Comparison of ENCODE assay signal across 1 cellular context in genomic region chr14:91363776-91364523, GRCh38.
TF ChIP-seq lines count a peak whose summit lies in the region.

No MANE protein-coding gene starts in this region.

TF ChIP-seq in GM12878, 131 proteins besides CTCF, POLR2A, EP300 and RAD21 (continued from another document):
- no peak for TF ChIP-seq ELK1 (IDR thresholded peaks at IDR 0.05; ENCODE audit: low read depth, low read length)
- TF ChIP-seq RAD51 (IDR thresholded peaks at IDR 0.05), result peak; percentile 82
- TF ChIP-seq ZNF207 (IDR thresholded peaks at IDR 0.05; ENCODE audit: borderline replicate concordance), result no peak
- no peak for TF ChIP-seq CREB1 (IDR thresholded peaks at IDR 0.05; ENCODE audit: low read depth)
- TF ChIP-seq WRNIP1 (IDR thresholded peaks at IDR 0.05; ENCODE audit: borderline replicate concordance, low read depth, low read length), result no peak
- peak; percentile 86; the same call in 1 of the 2 replicates for TF ChIP-seq TBL1XR1 (IDR thresholded peaks at IDR 0.05; ENCODE audit: low read depth, low read length)
- TF ChIP-seq LARP7 (IDR thresholded peaks at IDR 0.05), result peak; percentile 66; the same call in 1 of the 2 replicates
- TF ChIP-seq BACH1 (IDR thresholded peaks at IDR 0.05; ENCODE audit: borderline replicate concordance), result peak; percentile 17; the same call in 1 of the 2 replicates
- TF ChIP-seq NFIC (IDR thresholded peaks at IDR 0.05; ENCODE audit: low read depth, low read length), result no peak
- peak; percentile 72 for TF ChIP-seq SP1 (IDR thresholded peaks at IDR 0.05; ENCODE audit: low read depth, low read length)
- no peak for TF ChIP-seq HCFC1 (IDR thresholded peaks at IDR 0.05; ENCODE audit: low read length)
